Comparison of ENCODE assay signal across 19 cellular contexts in the genomic region with DNA sequence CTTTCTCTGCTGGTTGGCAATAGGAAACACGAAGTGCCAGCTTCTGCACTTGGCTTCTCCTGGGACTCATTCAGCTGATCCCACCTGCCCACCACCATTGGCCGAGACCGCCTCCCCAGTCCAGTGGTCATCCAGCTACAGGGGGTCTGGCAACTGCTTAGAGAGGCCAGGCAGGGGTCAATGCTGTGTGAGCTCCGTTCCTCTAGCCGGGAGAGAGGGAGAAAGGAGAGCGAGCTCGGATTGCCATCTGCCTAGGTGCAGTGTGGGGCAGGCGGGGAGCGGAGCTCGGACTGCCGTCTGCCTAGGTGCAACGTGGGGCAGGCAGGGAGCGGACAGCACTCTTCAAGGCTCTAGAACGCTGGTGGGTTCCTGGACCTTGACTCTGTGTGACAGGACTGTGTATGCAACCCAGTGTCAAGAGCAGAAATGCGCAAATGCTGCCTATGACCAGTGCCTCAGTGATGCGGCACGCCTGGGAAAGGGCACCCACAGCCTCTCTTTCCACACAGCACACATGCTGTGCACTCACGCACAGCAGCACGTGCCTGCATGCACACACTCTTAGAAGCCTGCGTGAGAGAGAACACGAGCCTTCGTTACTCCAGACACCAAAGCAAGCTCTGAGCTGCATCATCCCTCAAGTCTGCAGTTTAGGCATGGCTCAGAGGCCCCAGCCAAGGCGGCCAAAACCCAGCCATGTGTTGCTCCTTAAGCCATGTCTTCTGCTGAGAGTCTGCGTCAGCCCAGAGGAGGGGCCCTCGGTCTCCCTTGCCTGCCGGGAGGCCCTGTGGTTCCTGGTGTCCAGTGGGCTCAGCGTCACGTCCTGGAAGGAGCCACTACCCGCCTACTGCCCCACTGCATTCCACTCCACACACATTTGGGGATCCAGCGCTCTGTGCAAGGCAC. TPM values are rescaled to one million over a fixed set of nuclear protein-coding genes. Genes with fewer than 3 reads are reported as not detected.
DNase-seq lines count a peak whose midpoint lies in the region; TF ChIP-seq lines count a peak whose summit lies in the region.
"Had no signal": no experiment of that assay in that cellular context is flagged by ENCODE, and none has a peak within 500 bp of the region (broad histone marks: within the 10 kb centered on the region; RNA-seq: fewer than 3 reads in every experiment).

No MANE protein-coding gene starts in this region.

- no peaks in the 10 kb centered on the region for H3K27me3 ChIP-seq in hepatocyte
- H3K27me3 ChIP-seq: foreskin keratinocyte, pancreas had no signal

- no peaks in the 10 kb centered on the region for H3K79me2 ChIP-seq in hepatocyte

- no peak overlapping the region for H3K4me3 Mint-ChIP-seq in brain
- H3K4me3 Mint-ChIP-seq: CD4-positive, CD25-positive, alpha-beta regulatory T cell had no signal

- H3K4me1 ChIP-seq in hepatocyte (ENCODE audit: insufficient read depth) = peaks cover 35% of the 10 kb centered on the region

- 88% methylated on average over 30 of the region's 30 CpGs for WGBS in hepatocyte (ENCODE audit: low lambda C conversion rate, missing lambda C conversion rate)

- no peaks in the 10 kb centered on the region for H3K36me3 Mint-ChIP-seq in brain
- H3K36me3 Mint-ChIP-seq: CD4-positive, CD25-positive, alpha-beta regulatory T cell had no signal

- no peak overlapping the region for H3K4me2 ChIP-seq in hepatocyte

- no peaks in the 10 kb centered on the region for H3K9me2 ChIP-seq in hepatocyte (replicated peaks; ENCODE audit: insufficient read depth)

- no peaks in the 10 kb centered on the region for H4K20me1 ChIP-seq in hepatocyte (ENCODE audit: insufficient read depth, poor library complexity, severe bottlenecking)

- H3K27me3 Mint-ChIP-seq in brain = no peaks in the 10 kb centered on the region

- H3K9me3 ChIP-seq in hepatocyte (ENCODE audit: low read depth) = no peaks in the 10 kb centered on the region
- H3K9me3 ChIP-seq: pancreas had no signal

- no peak overlapping the region for H2AFZ ChIP-seq in hepatocyte

- peak; percentile 80 for DNase-seq in AG20443 (ENCODE audit: low spot score)
- DNase-seq in hepatocyte (ENCODE audit: low spot score) = peak; percentile 62
- DNase-seq in retina = peak; percentile 32
- no peak for DNase-seq in activated T-cell treated with anti-CD3 and anti-CD28 coated beads for 4 hours
- DNase-seq in NCI-H2171 (lab: John Stamatoyannopoulos, UW) = no peak
- DNase-seq in activated gamma-delta T cell (lab: John Stamatoyannopoulos, UW) = no peak
- DNase-seq in NCI-H146 (lab: John Stamatoyannopoulos, UW) = no peak
- DNase-seq: ACHN; activated CD4-positive, alpha-beta T cell treated with anti-CD3 and anti-CD28 coated beads for 4 hours; activated CD8-positive, alpha-beta memory T cell treated with anti-CD3 and anti-CD28 coated beads, Interleukin-2, amount 50 U/mL, for 4 hours; activated effector memory CD4-positive, alpha-beta T cell treated with Interleukin-2 at 50 U/mL for 16 hours; CD4-positive, CD25-positive, alpha-beta regulatory T cell; NCI-H1436; NCI-H2171 treated with DMSO at 0.1 percent for 48 hours; stimulated activated CD4-positive, alpha-beta T cell treated with anti-CD3 and anti-CD28 coated beads, Interleukin-4, amount 100 ng/mL, for 24 hours; SW 1271 had no signal

- H3K9me3 Mint-ChIP-seq in brain = peaks cover 0 to 7% (median 0%) of the 10 kb centered on the region in 5 experiments

- H3K27ac ChIP-seq in hepatocyte = peak overlapping the region; percentile 91
- H3K27ac ChIP-seq: foreskin keratinocyte, pancreas had no signal

- no peaks in the 10 kb centered on the region for H3K36me3 ChIP-seq in hepatocyte (replicated peaks; ENCODE audit: insufficient read depth, low read depth)
- H3K36me3 ChIP-seq: pancreas had no signal

- peak overlapping the region in 4 of 5 experiments; percentile 73 to 93 (median 86) for H3K27ac Mint-ChIP-seq in brain

- TF ChIP-seq CTCF in brain (conservative IDR thresholded peaks at IDR 0.05) = no peak
- no peak for TF ChIP-seq CTCF in hepatocyte (IDR thresholded peaks at IDR 0.05; ENCODE audit: poor library complexity)

- H3K4me3 ChIP-seq in hepatocyte = no peak overlapping the region
- H3K4me3 ChIP-seq: pancreas had no signal

- H3K4me1 Mint-ChIP-seq in brain = peaks cover 96% of the 10 kb centered on the region

RNA-seq across cellular contexts. Expression of a gene that starts 26.8 kb away (rescaled TPM):
- polyA plus RNA-seq in brain (ENCODE audit: insufficient read depth, low read depth, low replicate concordance) (125 TPM), hepatocyte (20.3 and 24.7 TPM in 2 replicates)
- total RNA-seq in hepatocyte = 23.6 and 25.6 TPM in 2 replicates

Comparison
In these comparisons a context has a peak if more than half of its experiments do, and no peak if none do; other contexts are left out.
1. DNase-seq: peak in AG20443 (single experiment), hepatocyte (single experiment) and retina (single experiment); none in activated T-cell treated with anti-CD3 and anti-CD28 coated beads for 4 hours (single experiment), NCI-H2171 (single experiment), activated gamma-delta T cell (single experiment) and NCI-H146 (single experiment).